26 cellular contexts compared by ENCODE assay signal in the genomic region with DNA sequence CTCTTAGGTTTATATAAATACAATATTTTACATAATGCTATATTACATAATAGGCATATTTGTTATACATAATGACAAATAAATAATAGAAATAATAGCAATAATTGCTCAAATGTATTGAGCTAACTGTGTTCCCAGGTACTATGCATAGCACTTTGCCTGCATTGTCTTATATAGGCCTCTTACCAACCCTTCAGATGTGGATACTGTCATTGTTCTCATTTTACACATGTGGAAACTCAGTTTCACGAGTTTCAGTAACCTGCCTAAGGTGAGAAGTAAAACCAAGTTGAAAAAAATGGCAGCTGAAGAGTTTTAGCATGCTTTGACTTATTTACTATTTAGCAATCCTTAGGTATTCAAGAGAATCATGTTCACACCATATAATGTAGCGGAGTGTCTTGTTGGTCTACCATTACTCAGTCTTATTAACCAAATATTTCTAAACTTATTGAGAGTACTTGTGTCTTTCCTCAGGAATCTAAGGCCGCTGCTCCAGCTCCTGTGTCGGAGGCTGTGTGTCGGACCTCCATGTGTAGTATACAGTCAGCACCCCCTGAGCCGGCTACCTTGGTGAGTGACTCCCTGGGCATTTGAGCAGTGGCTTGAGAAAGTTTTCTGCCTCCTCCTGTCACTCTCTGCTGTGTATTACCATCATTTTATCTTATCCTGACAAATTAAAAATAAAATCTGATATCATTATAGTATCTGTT.
"Had no signal": no experiment of that assay in that cellular context is flagged by ENCODE, and none has a peak within 500 bp of the region (broad histone marks: within the 10 kb centered on the region; RNA-seq: fewer than 3 reads in every experiment).

No MANE protein-coding gene starts in this region.

- ATAC-seq: activated CD8-positive, alpha-beta memory T cell treated with anti-CD3 and anti-CD28 coated beads, Interleukin-2, amount 10 ng/mL, durations not matched to agents 7 days and 5 days; activated T-cell treated with anti-CD3 and anti-CD28 coated beads, Interleukin-2, amount 50 U/mL, for 4 hours; Panc1; Right ventricle myocardium inferior; T-cell had no signal

- H3K4me1 Mint-ChIP-seq: activated naive CD4-positive, alpha-beta T cell treated with anti-CD3 and anti-CD28 coated beads, Interleukin-2, amount 10 ng/mL, durations not matched to agents 7 days and 5 days had no signal

- DNase-seq: activated CD4-positive, alpha-beta T cell treated with anti-CD3 and anti-CD28 coated beads, Interleukin-2, amount 50 U/mL, for 4 hours; activated CD4-positive, CD25-positive, alpha-beta regulatory T cell; activated CD8-positive, alpha-beta memory T cell treated with anti-CD3 and anti-CD28 coated beads, Interleukin-2, amount 10 ng/mL, durations not matched to agents 7 days and 5 days; activated gamma-delta T cell treated with Interleukin-2 at 50 U/mL for 16 hours; activated naive CD4-positive, alpha-beta T cell treated with anti-CD3 and anti-CD28 coated beads, Interleukin-2, amount 10 ng/mL, durations not matched to agents 7 days and 5 days; activated naive CD8-positive, alpha-beta T cell treated with anti-CD3 and anti-CD28 coated beads for 36 hours; activated T-cell treated with anti-CD3 and anti-CD28 coated beads, Interleukin-2, amount 50 U/mL, for 4 hours; cerebellar nuclear complex; Karpas-422; MM.1S; NCI-H1105; NCI-H1436; NCI-H1694 treated with DMSO at 0.1 percent for 48 hours; NCI-H2029 treated with DMSO at 0.1 percent for 48 hours; NCI-H510A treated with DMSO at 0.1 percent for 48 hours; NCI-H69; NK-92 treated with Interleukin-12 subunit alpha and Interleukin-12 subunit beta, amount 100 ng/mL, for 24 hours; OCI-M1; RPMI8226; T-cell; T-helper 2 cell; T1000 had no signal

- H3K4me3 ChIP-seq: SK-N-MC had no signal

- H3K27me3 Mint-ChIP-seq: activated CD8-positive, alpha-beta memory T cell treated with anti-CD3 and anti-CD28 coated beads, Interleukin-2, amount 10 ng/mL, durations not matched to agents 7 days and 5 days; activated naive CD4-positive, alpha-beta T cell treated with anti-CD3 and anti-CD28 coated beads, Interleukin-2, amount 10 ng/mL, durations not matched to agents 7 days and 5 days; activated naive CD8-positive, alpha-beta T cell treated with anti-CD3 and anti-CD28 coated beads for 36 hours; T-cell had no signal

- H3K27ac ChIP-seq: SK-N-MC had no signal

- H3K4me3 Mint-ChIP-seq: activated CD8-positive, alpha-beta memory T cell treated with anti-CD3 and anti-CD28 coated beads, Interleukin-2, amount 10 ng/mL, durations not matched to agents 7 days and 5 days; activated naive CD4-positive, alpha-beta T cell treated with anti-CD3 and anti-CD28 coated beads, Interleukin-2, amount 10 ng/mL, durations not matched to agents 7 days and 5 days; activated naive CD8-positive, alpha-beta T cell treated with anti-CD3 and anti-CD28 coated beads for 36 hours; activated T-cell treated with anti-CD3 and anti-CD28 coated beads, Interleukin-2, amount 50 U/mL, for 4 hours; T-cell had no signal

- H3K27ac Mint-ChIP-seq: activated CD8-positive, alpha-beta memory T cell treated with anti-CD3 and anti-CD28 coated beads, Interleukin-2, amount 10 ng/mL, durations not matched to agents 7 days and 5 days; activated naive CD4-positive, alpha-beta T cell treated with anti-CD3 and anti-CD28 coated beads, Interleukin-2, amount 10 ng/mL, durations not matched to agents 7 days and 5 days; activated T-helper 2 cell treated with anti-CD3 and anti-CD28 coated beads, Interferon-gamma antibody, Interleukin-2, Interleukin-4, amounts not matched to agents 10 μg/mL and 5 μg/mL and 100 μg/mL, durations not matched to agents 14 hours and 24 hours and 36 hours had no signal

- H3K9me3 Mint-ChIP-seq: activated naive CD4-positive, alpha-beta T cell treated with anti-CD3 and anti-CD28 coated beads, Interleukin-2, amount 10 ng/mL, durations not matched to agents 7 days and 5 days; activated naive CD8-positive, alpha-beta T cell treated with anti-CD3 and anti-CD28 coated beads for 36 hours; activated T-cell treated with anti-CD3 and anti-CD28 coated beads, Interleukin-2, amount 50 U/mL, for 4 hours; activated T-helper 2 cell treated with anti-CD3 and anti-CD28 coated beads, Interferon-gamma antibody, Interleukin-2, Interleukin-4, amounts not matched to agents 10 μg/mL and 5 μg/mL and 100 μg/mL, durations not matched to agents 14 hours and 24 hours and 36 hours; T-cell had no signal
